19 cellular contexts compared by ENCODE assay signal in genomic region chr14:55374771-55375170, GRCh38. TPM values are rescaled to one million over a fixed set of nuclear protein-coding genes. Genes with fewer than 3 reads are reported as not detected.
DNase-seq lines count a peak whose midpoint lies in the region; ATAC-seq and TF ChIP-seq lines count a peak whose summit lies in the region.
"Had no signal": no experiment of that assay in that cellular context is flagged by ENCODE, and none has a peak within 500 bp of the region (broad histone marks: within the 10 kb centered on the region; RNA-seq: fewer than 3 reads in every experiment).

No MANE protein-coding gene starts in this region.

- ATAC-seq in activated CD8-positive, alpha-beta T cell treated with anti-CD3 and anti-CD28 coated beads for 36 hours: no peak
- ATAC-seq: esophagus mucosa, gastrocnemius medialis, GM23338 had no signal

- no peak for TF ChIP-seq CTCF in activated CD8-positive, alpha-beta T cell treated with anti-CD3 and anti-CD28 coated beads for 36 hours (IDR thresholded peaks at IDR 0.05)
- no peak for TF ChIP-seq CTCF in hepatocyte (IDR thresholded peaks at IDR 0.05; ENCODE audit: poor library complexity)
- TF ChIP-seq CTCF in osteocyte (IDR thresholded peaks at IDR 0.05): no peak

- no peak for DNase-seq in activated naive CD4-positive, alpha-beta T cell treated with Interleukin-2 at 50 U/mL for 16 hours
- no peak for DNase-seq in activated CD8-positive, alpha-beta T cell treated with anti-CD3 and anti-CD28 coated beads for 36 hours
- no peak for DNase-seq in hepatocyte (ENCODE audit: low spot score)
- DNase-seq in NCI-H748 (lab: John Stamatoyannopoulos, UW; ENCODE audit: unreplicated experiment): no peak
- no peak for DNase-seq in HCEC 1CT
- DNase-seq in cerebellum (ENCODE audit: low spot score): no peak
- DNase-seq in osteocyte (ENCODE audit: extremely low spot score, unreplicated experiment): no peak
- DNase-seq: activated CD4-positive, alpha-beta T cell treated with anti-CD3 and anti-CD28 coated beads, Interleukin-2, amount 50 U/mL, for 48 hours; anterior cingulate cortex; gastrocnemius medialis; mesendoderm; NCI-H1694 treated with DMSO at 0.1 percent for 48 hours; NCI-H774; stomach; upper lobe of left lung had no signal

- H2AFZ ChIP-seq in hepatocyte: no peak overlapping the region
- H2AFZ ChIP-seq: GM23338 had no signal

- H3K27ac Mint-ChIP-seq in activated naive CD4-positive, alpha-beta T cell treated with anti-CD3 and anti-CD28 coated beads, Interleukin-2, amount 50 U/mL, for 24 hours: peak overlapping the region; percentile 99
- peak overlapping the region; percentile 98 for H3K27ac Mint-ChIP-seq in activated CD8-positive, alpha-beta T cell treated with anti-CD3 and anti-CD28 coated beads for 36 hours
- no peak overlapping the region for H3K27ac Mint-ChIP-seq in osteocyte (ENCODE audit: unreplicated experiment)
- H3K27ac Mint-ChIP-seq: GM23338, nephron had no signal

- H3K4me1 ChIP-seq in hepatocyte (ENCODE audit: insufficient read depth): no peaks in the 10 kb centered on the region
- H3K4me1 ChIP-seq: gastrocnemius medialis, upper lobe of left lung had no signal

- WGBS in hepatocyte (ENCODE audit: low lambda C conversion rate, missing lambda C conversion rate): 98% methylated on average over 4 of the region's 4 CpGs

- H3K9me2 ChIP-seq in hepatocyte (replicated peaks; ENCODE audit: insufficient read depth): no peaks in the 10 kb centered on the region

- no peak overlapping the region for H3K4me3 ChIP-seq in hepatocyte
- H3K4me3 ChIP-seq: gastrocnemius medialis, GM23338, stomach, upper lobe of left lung had no signal

- H3K4me2 ChIP-seq in hepatocyte: no peak overlapping the region
- H3K4me2 ChIP-seq: GM23338 had no signal

- H3K9me3 ChIP-seq in hepatocyte (ENCODE audit: low read depth): no peaks in the 10 kb centered on the region
- H3K9me3 ChIP-seq: gastrocnemius medialis, stomach, upper lobe of left lung had no signal

- no peaks in the 10 kb centered on the region for H3K27me3 ChIP-seq in hepatocyte
- H3K27me3 ChIP-seq: gastrocnemius medialis, stomach, upper lobe of left lung had no signal

- H3K79me2 ChIP-seq in hepatocyte: no peaks in the 10 kb centered on the region

- H3K9me3 Mint-ChIP-seq in activated naive CD4-positive, alpha-beta T cell treated with anti-CD3 and anti-CD28 coated beads, Interleukin-2, amount 50 U/mL, for 24 hours: no peaks in the 10 kb centered on the region
- no peaks in the 10 kb centered on the region for H3K9me3 Mint-ChIP-seq in activated CD8-positive, alpha-beta T cell treated with anti-CD3 and anti-CD28 coated beads for 36 hours
- no peaks in the 10 kb centered on the region for H3K9me3 Mint-ChIP-seq in osteocyte (ENCODE audit: unreplicated experiment)
- H3K9me3 Mint-ChIP-seq: GM23338, nephron had no signal

- no peaks in the 10 kb centered on the region for H3K27me3 Mint-ChIP-seq in activated naive CD4-positive, alpha-beta T cell treated with anti-CD3 and anti-CD28 coated beads, Interleukin-2, amount 50 U/mL, for 24 hours
- H3K27me3 Mint-ChIP-seq in activated CD8-positive, alpha-beta T cell treated with anti-CD3 and anti-CD28 coated beads for 36 hours: no peaks in the 10 kb centered on the region
- no peaks in the 10 kb centered on the region for H3K27me3 Mint-ChIP-seq in osteocyte (ENCODE audit: unreplicated experiment)

- CTCF ChIA-PET in activated CD8-positive, alpha-beta T cell treated with anti-CD3 and anti-CD28 coated beads for 36 hours (lab: Charles Lee): interaction anchor here (1.0 to 1.9 kb wide), 12 partner anchors 9 to 204 kb away, joined by 3 to 8 read pairs (median 4); partner anchors contain the start of genes DLGAP5 and FBXO34

- no peaks in the 10 kb centered on the region for H4K20me1 ChIP-seq in hepatocyte (ENCODE audit: insufficient read depth, poor library complexity, severe bottlenecking)

- POLR2A ChIA-PET in activated CD8-positive, alpha-beta T cell treated with anti-CD3 and anti-CD28 coated beads for 36 hours (lab: Charles Lee): interaction anchor here (0.5 to 1.5 kb wide), 2 partner anchors 10 to 18 kb away, joined by 3 to 6 read pairs; no protein-coding TSS in a partner anchor

- peaks cover 24% of the 10 kb centered on the region for H3K36me3 Mint-ChIP-seq in activated naive CD4-positive, alpha-beta T cell treated with anti-CD3 and anti-CD28 coated beads, Interleukin-2, amount 50 U/mL, for 24 hours
- peaks cover 40% of the 10 kb centered on the region for H3K36me3 Mint-ChIP-seq in activated CD8-positive, alpha-beta T cell treated with anti-CD3 and anti-CD28 coated beads for 36 hours (ENCODE audit: low read depth)
- H3K36me3 Mint-ChIP-seq in osteocyte (ENCODE audit: unreplicated experiment): peaks cover 30% of the 10 kb centered on the region

- intact Hi-C loops in activated CD8-positive, alpha-beta T cell treated with anti-CD3 and anti-CD28 coated beads for 36 hours (cut with micrococcal nuclease): loop anchor here (5.0 kb wide), 1 partner anchor 42 kb away; no protein-coding TSS in a partner anchor

- peak overlapping the region; percentile 82 for H3K4me3 Mint-ChIP-seq in activated naive CD4-positive, alpha-beta T cell treated with anti-CD3 and anti-CD28 coated beads, Interleukin-2, amount 50 U/mL, for 24 hours
- H3K4me3 Mint-ChIP-seq in activated CD8-positive, alpha-beta T cell treated with anti-CD3 and anti-CD28 coated beads for 36 hours: peak overlapping the region; percentile 58
- H3K4me3 Mint-ChIP-seq in osteocyte (ENCODE audit: unreplicated experiment): no peak overlapping the region
- H3K4me3 Mint-ChIP-seq: GM23338, nephron had no signal

- peak overlapping the region; percentile 24 for H3K27ac ChIP-seq in hepatocyte
- H3K27ac ChIP-seq: stomach, upper lobe of left lung had no signal

- no peaks in the 10 kb centered on the region for H3K36me3 ChIP-seq in hepatocyte (replicated peaks; ENCODE audit: insufficient read depth, low read depth)

- peaks cover 52% of the 10 kb centered on the region for H3K4me1 Mint-ChIP-seq in activated naive CD4-positive, alpha-beta T cell treated with anti-CD3 and anti-CD28 coated beads, Interleukin-2, amount 50 U/mL, for 24 hours
- H3K4me1 Mint-ChIP-seq in activated CD8-positive, alpha-beta T cell treated with anti-CD3 and anti-CD28 coated beads for 36 hours (ENCODE audit: low read depth): peaks cover 46% of the 10 kb centered on the region
- peaks cover 4% of the 10 kb centered on the region for H3K4me1 Mint-ChIP-seq in osteocyte (ENCODE audit: unreplicated experiment)
- H3K4me1 Mint-ChIP-seq: GM23338, nephron had no signal

RNA-seq across cellular contexts. Expression of gene ATG14, which starts 36.9 kb away (rescaled TPM):
- 1 to 10 TPM; 5.1 to 5.5 TPM for total RNA-seq in activated CD8-positive, alpha-beta T cell treated with anti-CD3 and anti-CD28 coated beads for 36 hours
- total RNA-seq in hepatocyte (15.1 and 16.6 TPM in 2 replicates), cerebellum (18.0 TPM), osteocyte (13.8 and 14.5 TPM in 2 replicates)
- 3.3 and 4.5 TPM in 2 replicates for polyA plus RNA-seq in hepatocyte
